ENCODE assay signal across 7 cellular contexts in genomic region chr17:1488826-1489275, GRCh38. TPM values are rescaled to one million over a fixed set of nuclear protein-coding genes. Genes with fewer than 3 reads are reported as not detected.
DNase-seq lines count a peak whose midpoint lies in the region; ATAC-seq, FAIRE-seq and TF ChIP-seq lines count a peak whose summit lies in the region.

No MANE protein-coding gene starts in this region.

- H3K27me3 Mint-ChIP-seq in activated T-helper 17 cell treated with anti-CD3 and anti-CD28 coated beads, Interleukin-2, amount 50 U/mL, for 72 hours = no peaks in the 10 kb centered on the region
- H3K27me3 Mint-ChIP-seq in stimulated activated memory B cell treated with anti-CD40 and anti-IgM and Interleukin-4, amounts not matched to agents 10 μg/mL and 1 μg/mL and 100 μg/mL, for 72 hours = no peaks in the 10 kb centered on the region

- peaks cover 29% of the 10 kb centered on the region for H3K79me2 ChIP-seq in keratinocyte (ENCODE audit: control insufficient read depth, insufficient read depth, low read length)

- dilution Hi-C loops in keratinocyte (cut with MboI; ENCODE audit: extremely low pct_ligation_motif_present, low sequenced_read_pairs) = no loop called here

- H3K27ac Mint-ChIP-seq in activated T-helper 17 cell treated with anti-CD3 and anti-CD28 coated beads, Interleukin-2, amount 50 U/mL, for 72 hours = no peak overlapping the region
- H3K27ac Mint-ChIP-seq in stimulated activated memory B cell treated with anti-CD40 and anti-IgM and Interleukin-4, amounts not matched to agents 10 μg/mL and 1 μg/mL and 100 μg/mL, for 72 hours = peak overlapping the region; percentile 93

- no peaks in the 10 kb centered on the region for H3K9me1 ChIP-seq in keratinocyte (ENCODE audit: control insufficient read depth, extremely low read depth, insufficient read depth, low read length)

- no peaks in the 10 kb centered on the region for H3K27me3 ChIP-seq in keratinocyte (ENCODE audit: control insufficient read depth, extremely low read depth, insufficient read depth, low read length)

- no peaks in the 10 kb centered on the region for H4K20me1 ChIP-seq in keratinocyte (ENCODE audit: control insufficient read depth, extremely low read depth, insufficient read depth, low read length)

- peak overlapping the region; percentile 70 for H3K4me2 ChIP-seq in keratinocyte (ENCODE audit: control insufficient read depth, extremely low read depth, insufficient read depth, low read depth, low read length)

- H3K27ac ChIP-seq in keratinocyte (ENCODE audit: control insufficient read depth, insufficient read depth, low read length) = peak overlapping the region; percentile 61

- no peak overlapping the region for H2AFZ ChIP-seq in keratinocyte (ENCODE audit: control insufficient read depth, low read length)

- H3K36me3 ChIP-seq in keratinocyte (ENCODE audit: control insufficient read depth in 2 of 2, extremely low read depth in 1 of 2, insufficient read depth in 2 of 2, low read length in 2 of 2) = no peaks in the 10 kb centered on the region

- DNase-seq in HTR-8/SVneo (ENCODE audit: insufficient read length, low spot score) = no peak
- no peak for DNase-seq in keratinocyte (ENCODE audit: low read depth, low spot score)
- no peak for DNase-seq in GM13976 (ENCODE audit: low spot score)
- DNase-seq in pons (ENCODE audit: low spot score) = no peak
- no peak for DNase-seq in activated CD4-positive, alpha-beta T cell treated with anti-CD3 and anti-CD28 coated beads, Interleukin-2, amount 50 U/mL, for 1 hour

- peak overlapping the region in 2 of 3 experiments; percentile 51 to 61 for H3K4me3 ChIP-seq in keratinocyte (ENCODE audit: control insufficient read depth in 2 of 3, extremely low read depth in 1 of 3, insufficient read depth in 2 of 3, low read depth in 1 of 3, low read length in 3 of 3)

- H3K4me1 ChIP-seq in keratinocyte (ENCODE audit: control insufficient read depth, extremely low read depth, insufficient read depth, low read length) = peaks cover 32% of the 10 kb centered on the region

- H3K4me1 Mint-ChIP-seq in activated T-helper 17 cell treated with anti-CD3 and anti-CD28 coated beads, Interleukin-2, amount 50 U/mL, for 72 hours = peaks cover 12% of the 10 kb centered on the region
- peaks cover 68% of the 10 kb centered on the region for H3K4me1 Mint-ChIP-seq in stimulated activated memory B cell treated with anti-CD40 and anti-IgM and Interleukin-4, amounts not matched to agents 10 μg/mL and 1 μg/mL and 100 μg/mL, for 72 hours

- no peak for ATAC-seq in activated T-helper 17 cell treated with anti-CD3 and anti-CD28 coated beads, Interleukin-2, amount 50 U/mL, for 72 hours (replicated peaks)
- no peak for ATAC-seq in stimulated activated memory B cell treated with anti-CD40 and anti-IgM and Interleukin-4, amounts not matched to agents 10 μg/mL and 1 μg/mL and 100 μg/mL, for 72 hours

- TF ChIP-seq CTCF in keratinocyte (optimal IDR thresholded peaks at IDR 0.05 in 1 of 3, IDR thresholded peaks at IDR 0.05 in 1 of 3, conservative IDR thresholded peaks at IDR 0.05 in 1 of 3; ENCODE audit: extremely low read depth in 1 of 3, insufficient read depth in 2 of 3, low read length in 3 of 3) (no peak), GM13976 (IDR thresholded peaks at IDR 0.05; ENCODE audit: borderline replicate concordance, control extremely low read depth, extremely low read depth, insufficient read depth, missing control alignments) (no peak)

- in situ Hi-C loops in GM13976 (cut with MboI; ENCODE audit: low sequenced_read_pairs, unreplicated experiment) = no loop called here

- H3K4me3 Mint-ChIP-seq in activated T-helper 17 cell treated with anti-CD3 and anti-CD28 coated beads, Interleukin-2, amount 50 U/mL, for 72 hours = peak overlapping the region; percentile 83
- H3K4me3 Mint-ChIP-seq in stimulated activated memory B cell treated with anti-CD40 and anti-IgM and Interleukin-4, amounts not matched to agents 10 μg/mL and 1 μg/mL and 100 μg/mL, for 72 hours = no peak overlapping the region

- no peak overlapping the region for H3K9ac ChIP-seq in keratinocyte (ENCODE audit: control insufficient read depth, extremely low read depth, insufficient read depth, low read length)

- FAIRE-seq in HTR-8/SVneo (lab: Jason Lieb, UNC) (peak; percentile 28), keratinocyte (lab: Jason Lieb, UNC) (no peak)

- H3K36me3 Mint-ChIP-seq in activated T-helper 17 cell treated with anti-CD3 and anti-CD28 coated beads, Interleukin-2, amount 50 U/mL, for 72 hours (ENCODE audit: low read depth) = peaks cover 15% of the 10 kb centered on the region
- no peaks in the 10 kb centered on the region for H3K36me3 Mint-ChIP-seq in stimulated activated memory B cell treated with anti-CD40 and anti-IgM and Interleukin-4, amounts not matched to agents 10 μg/mL and 1 μg/mL and 100 μg/mL, for 72 hours

- H3K9me3 ChIP-seq in keratinocyte (ENCODE audit: control insufficient read depth, low read depth, low read length) = no peaks in the 10 kb centered on the region

- H3K9me3 Mint-ChIP-seq in activated T-helper 17 cell treated with anti-CD3 and anti-CD28 coated beads, Interleukin-2, amount 50 U/mL, for 72 hours = no peaks in the 10 kb centered on the region
- no peaks in the 10 kb centered on the region for H3K9me3 Mint-ChIP-seq in stimulated activated memory B cell treated with anti-CD40 and anti-IgM and Interleukin-4, amounts not matched to agents 10 μg/mL and 1 μg/mL and 100 μg/mL, for 72 hours

RNA-seq across cellular contexts. Expression of gene MYO1C, which starts 3.6 kb away (rescaled TPM):
- total RNA-seq in activated T-helper 17 cell treated with anti-CD3 and anti-CD28 coated beads, Interleukin-2, amount 50 U/mL, for 72 hours = 10 to 100 TPM; 46.6 to 51.0 TPM
- 101 to 124 TPM (median 117 TPM) in 3 replicates for polyA plus RNA-seq in keratinocyte
- polyA plus RNA-seq in keratinocyte (2011; ENCODE audit: low read depth) = 50.1 TPM
- polyA plus RNA-seq in keratinocyte (2011; cell fraction: cytosol; rRNA removed) = 66.0 and 114 TPM in 2 replicates
- 169 and 194 TPM in 2 replicates for polyA plus RNA-seq in keratinocyte (2011; cell fraction: nucleus; rRNA removed)
- 45.2 and 141 TPM in 2 replicates for polyA plus RNA-seq in keratinocyte (2012; ENCODE audit: low replicate concordance)
- 277 to 483 TPM (median 317 TPM) in 3 replicates for polyA minus RNA-seq in keratinocyte
- polyA minus RNA-seq in keratinocyte (2011; cell fraction: cytosol; rRNA and poly(A)+ RNA removed) = 181 TPM
- polyA minus RNA-seq in keratinocyte (2011; cell fraction: nucleus; rRNA and poly(A)+ RNA removed) = 114 and 148 TPM in 2 replicates

RNA-seq across cellular contexts. Expression of gene INPP5K, which starts 27.6 kb away (rescaled TPM):
- 10 to 100 TPM; 29.9 to 30.4 TPM for total RNA-seq in activated T-helper 17 cell treated with anti-CD3 and anti-CD28 coated beads, Interleukin-2, amount 50 U/mL, for 72 hours
- polyA plus RNA-seq in keratinocyte = 19.9 to 28.0 TPM (median 23.0 TPM) in 3 replicates
- 14.3 TPM for polyA plus RNA-seq in keratinocyte (2011; ENCODE audit: low read depth)
- 22.1 and 29.6 TPM in 2 replicates for polyA plus RNA-seq in keratinocyte (2011; cell fraction: cytosol; rRNA removed)
- polyA plus RNA-seq in keratinocyte (2011; cell fraction: nucleus; rRNA removed) = 24.1 and 25.9 TPM in 2 replicates
- polyA plus RNA-seq in keratinocyte (2012; ENCODE audit: low replicate concordance) = 16.0 and 33.2 TPM in 2 replicates
- polyA minus RNA-seq in keratinocyte = 28.6 to 53.5 TPM (median 41.6 TPM) in 3 replicates
- 35.7 TPM for polyA minus RNA-seq in keratinocyte (2011; cell fraction: cytosol; rRNA and poly(A)+ RNA removed)
- 24.8 and 28.7 TPM in 2 replicates for polyA minus RNA-seq in keratinocyte (2011; cell fraction: nucleus; rRNA and poly(A)+ RNA removed)

RNA-seq across cellular contexts. Expression of gene CRK, which starts 32.8 kb away (rescaled TPM):
- total RNA-seq in activated T-helper 17 cell treated with anti-CD3 and anti-CD28 coated beads, Interleukin-2, amount 50 U/mL, for 72 hours = 10 to 100 TPM; 15.5 to 21.6 TPM
- 111 to 127 TPM (median 117 TPM) in 3 replicates for polyA plus RNA-seq in keratinocyte
- 62.6 TPM for polyA plus RNA-seq in keratinocyte (2011; ENCODE audit: low read depth)
- polyA plus RNA-seq in keratinocyte (2011; cell fraction: cytosol; rRNA removed) = 104 and 167 TPM in 2 replicates
- 97.2 and 110 TPM in 2 replicates for polyA plus RNA-seq in keratinocyte (2011; cell fraction: nucleus; rRNA removed)
- polyA plus RNA-seq in keratinocyte (2012; ENCODE audit: low replicate concordance) = 53.2 and 70.0 TPM in 2 replicates
- 48.3 to 129 TPM (median 105 TPM) in 3 replicates for polyA minus RNA-seq in keratinocyte
- 91.1 TPM for polyA minus RNA-seq in keratinocyte (2011; cell fraction: cytosol; rRNA and poly(A)+ RNA removed)
- 43.7 and 74.3 TPM in 2 replicates for polyA minus RNA-seq in keratinocyte (2011; cell fraction: nucleus; rRNA and poly(A)+ RNA removed)
